In genomic region chr1:7744882-7745281, GRCh38 we compare ENCODE assay signal across 22 cellular contexts.
"Had no signal": no experiment of that assay in that cellular context is flagged by ENCODE, and none has a peak within 500 bp of the region (broad histone marks: within the 10 kb centered on the region; RNA-seq: fewer than 3 reads in every experiment).

No MANE protein-coding gene starts in this region.

- H3K27ac ChIP-seq: SJSA1 had no signal

- H3K4me3 ChIP-seq: K562, SJSA1 had no signal

- H3K9me3 ChIP-seq: SJSA1 had no signal

- H3K4me1 ChIP-seq: SJSA1 had no signal

- DNase-seq: activated CD4-positive, alpha-beta T cell treated with anti-CD3 and anti-CD28 coated beads for 48 hours; activated CD4-positive, alpha-beta T cell treated with anti-CD3 and anti-CD28 coated beads, Interleukin-2, amount 50 U/mL, for 4 hours; activated CD4-positive, CD25-positive, alpha-beta regulatory T cell treated with anti-CD3 and anti-CD28 coated beads, Interleukin-2, amount 50 U/mL, for 72 hours; activated CD8-positive, alpha-beta memory T cell treated with anti-CD3 and anti-CD28 coated beads for 24 hours; activated effector memory CD4-positive, alpha-beta T cell treated with anti-CD3 and anti-CD28 coated beads, Interleukin-2, amount 50 U/mL, for 16 hours; activated naive CD4-positive, alpha-beta T cell treated with Interleukin-2 at 50 U/mL for 16 hours; activated T-cell treated with anti-CD3 and anti-CD28 coated beads, Interleukin-2, amount 50 U/mL, for 4 hours; amygdala; Kasumi-1; NCI-H1048; NCI-H1694; NCI-H2029; NCI-H345; NCI-H510A; NCI-H526 treated with DMSO at 0.1 percent for 48 hours; NCI-H82; SHP77; SW 1271 had no signal

- FAIRE-seq: astrocyte, K562 had no signal

- ATAC-seq: activated T-cell treated with anti-CD3 and anti-CD28 coated beads, Interleukin-2, amount 50 U/mL, for 4 hours; K562; SK-N-SH treated with all-trans-retinoic acid at 6 μM for 48 hours had no signal

- H3K36me3 ChIP-seq: SJSA1 had no signal
